In genomic region chr3:27213450-27213849, GRCh38 we compare ENCODE assay signal across 15 cellular contexts.
DNase-seq lines count a peak whose midpoint lies in the region; ATAC-seq, FAIRE-seq and TF ChIP-seq lines count a peak whose summit lies in the region.
"Had no signal": no experiment of that assay in that cellular context is flagged by ENCODE, and none has a peak within 500 bp of the region (broad histone marks: within the 10 kb centered on the region; RNA-seq: fewer than 3 reads in every experiment).

No MANE protein-coding gene starts in this region.

- no peak for TF ChIP-seq POLR2A in H54 (IDR thresholded peaks at IDR 0.05; ENCODE audit: low read depth, low read length)

- H3K4me3 Mint-ChIP-seq in stimulated activated naive B cell treated with anti-CD40 and anti-IgM and Interleukin-4, amounts not matched to agents 10 μg/mL and 1 μg/mL and 100 μg/mL, for 72 hours = no peak overlapping the region
- no peak overlapping the region for H3K4me3 Mint-ChIP-seq in activated CD8-positive, alpha-beta T cell treated with anti-CD3 and anti-CD28 coated beads, Interleukin-2, amount 10 ng/mL, durations not matched to agents 7 days and 5 days
- H3K4me3 Mint-ChIP-seq: CD4-positive, CD25-positive, alpha-beta regulatory T cell had no signal

- no peak overlapping the region for H3K9ac ChIP-seq in HUES64 (ENCODE audit: low read depth, low read length)
- H3K9ac ChIP-seq: BLaER1 treated with 17β-estradiol and CSF1 and Interleukin-3, amounts not matched to agents 10 nM and 100 nM had no signal

- H3K4me1 Mint-ChIP-seq in stimulated activated naive B cell treated with anti-CD40 and anti-IgM and Interleukin-4, amounts not matched to agents 10 μg/mL and 1 μg/mL and 100 μg/mL, for 72 hours = no peaks in the 10 kb centered on the region
- no peaks in the 10 kb centered on the region for H3K4me1 Mint-ChIP-seq in activated CD8-positive, alpha-beta T cell treated with anti-CD3 and anti-CD28 coated beads, Interleukin-2, amount 10 ng/mL, durations not matched to agents 7 days and 5 days (ENCODE audit: low read depth)
- H3K4me1 Mint-ChIP-seq: CD4-positive, CD25-positive, alpha-beta regulatory T cell had no signal

- H3K9me3 ChIP-seq in HUES64 (ENCODE audit: insufficient read depth, low read depth, low read length) = no peaks in the 10 kb centered on the region
- H3K9me3 ChIP-seq: BLaER1 treated with 17β-estradiol and CSF1 and Interleukin-3, amounts not matched to agents 10 nM and 100 nM had no signal

- no peaks in the 10 kb centered on the region for H3K36me3 ChIP-seq in HUES64 (ENCODE audit: insufficient read depth, low read length)

- no peaks in the 10 kb centered on the region for H3K27me3 Mint-ChIP-seq in stimulated activated naive B cell treated with anti-CD40 and anti-IgM and Interleukin-4, amounts not matched to agents 10 μg/mL and 1 μg/mL and 100 μg/mL, for 72 hours
- H3K27me3 Mint-ChIP-seq in activated CD8-positive, alpha-beta T cell treated with anti-CD3 and anti-CD28 coated beads, Interleukin-2, amount 10 ng/mL, durations not matched to agents 7 days and 5 days (ENCODE audit: low read depth) = no peaks in the 10 kb centered on the region
- H3K27me3 Mint-ChIP-seq: CD4-positive, CD25-positive, alpha-beta regulatory T cell had no signal

- POLR2A ChIA-PET in activated CD8-positive, alpha-beta T cell treated with anti-CD3 and anti-CD28 coated beads, Interleukin-2, amount 10 ng/mL, durations not matched to agents 7 days and 5 days (lab: Charles Lee) = no interaction called here

- H3K4me1 ChIP-seq in HUES64 (ENCODE audit: insufficient read depth, low read length) = peaks cover 19% of the 10 kb centered on the region; the same call in 1 of the 2 replicates

- CTCF ChIA-PET in activated CD8-positive, alpha-beta T cell treated with anti-CD3 and anti-CD28 coated beads, Interleukin-2, amount 10 ng/mL, durations not matched to agents 7 days and 5 days (lab: Charles Lee) = no interaction called here

- no peak overlapping the region for H3K27ac Mint-ChIP-seq in stimulated activated naive B cell treated with anti-CD40 and anti-IgM and Interleukin-4, amounts not matched to agents 10 μg/mL and 1 μg/mL and 100 μg/mL, for 72 hours
- no peak overlapping the region for H3K27ac Mint-ChIP-seq in activated CD8-positive, alpha-beta T cell treated with anti-CD3 and anti-CD28 coated beads, Interleukin-2, amount 10 ng/mL, durations not matched to agents 7 days and 5 days
- H3K27ac Mint-ChIP-seq: CD4-positive, CD25-positive, alpha-beta regulatory T cell had no signal

- no peaks in the 10 kb centered on the region for H3K36me3 Mint-ChIP-seq in stimulated activated naive B cell treated with anti-CD40 and anti-IgM and Interleukin-4, amounts not matched to agents 10 μg/mL and 1 μg/mL and 100 μg/mL, for 72 hours
- no peaks in the 10 kb centered on the region for H3K36me3 Mint-ChIP-seq in activated CD8-positive, alpha-beta T cell treated with anti-CD3 and anti-CD28 coated beads, Interleukin-2, amount 10 ng/mL, durations not matched to agents 7 days and 5 days (ENCODE audit: low read depth)
- H3K36me3 Mint-ChIP-seq: CD4-positive, CD25-positive, alpha-beta regulatory T cell had no signal

- no peaks in the 10 kb centered on the region for H3K27me3 ChIP-seq in HUES64 (ENCODE audit: insufficient read depth, low read length)
- H3K27me3 ChIP-seq: BLaER1 treated with 17β-estradiol and CSF1 and Interleukin-3, amounts not matched to agents 10 nM and 100 nM had no signal

- no peak for ATAC-seq in GM21447 (IDR thresholded peaks at IDR 0.05; ENCODE audit: unreplicated experiment)
- ATAC-seq in stimulated activated naive B cell treated with anti-CD40 and anti-IgM and Interleukin-4, amounts not matched to agents 10 μg/mL and 1 μg/mL and 100 μg/mL, for 72 hours (replicated peaks) = no peak
- ATAC-seq in activated CD8-positive, alpha-beta T cell treated with anti-CD3 and anti-CD28 coated beads, Interleukin-2, amount 10 ng/mL, durations not matched to agents 7 days and 5 days = no peak
- ATAC-seq: GM12878, K562 had no signal

- DNase-seq in H54 (ENCODE audit: insufficient read length, low spot score) = no peak
- DNase-seq in iPS DF 19.7 (ENCODE audit: low read depth, low spot score) = peak; percentile 70
- DNase-seq in NK-92 treated with Interleukin-12 subunit alpha and Interleukin-12 subunit beta, amount 100 ng/mL, for 24 hours (lab: John Stamatoyannopoulos, UW) = no peak
- no peak for DNase-seq in stimulated activated naive B cell treated with anti-CD40 and anti-IgM and Interleukin-4, amounts not matched to agents 10 μg/mL and 1 μg/mL and 100 μg/mL, for 72 hours
- no peak for DNase-seq in activated CD8-positive, alpha-beta T cell treated with anti-CD3 and anti-CD28 coated beads, Interleukin-2, amount 10 ng/mL, durations not matched to agents 7 days and 5 days
- DNase-seq: ACHN; Calu3; CD4-positive, CD25-positive, alpha-beta regulatory T cell; DMS 273 treated with DMSO at 0.1 percent for 48 hours; Karpas-422 had no signal

- peak overlapping the region; percentile 73 for H3K27ac ChIP-seq in HUES64 (ENCODE audit: low read depth, low read length)
- H3K27ac ChIP-seq: BLaER1 treated with 17β-estradiol and CSF1 and Interleukin-3, amounts not matched to agents 10 nM and 100 nM had no signal

- peak; percentile 6 for FAIRE-seq in H54 (lab: Jason Lieb, UNC)
- FAIRE-seq: GM12878, K562 had no signal

- 78% methylated on average over 5 of the region's 5 CpGs for whole genome bisulfite sequencing in HUES64

- peaks cover 0 to 2% of the 10 kb centered on the region in 2 donors for H3K9me3 Mint-ChIP-seq in stimulated activated naive B cell treated with anti-CD40 and anti-IgM and Interleukin-4, amounts not matched to agents 10 μg/mL and 1 μg/mL and 100 μg/mL, for 72 hours
- no peaks in the 10 kb centered on the region for H3K9me3 Mint-ChIP-seq in activated CD8-positive, alpha-beta T cell treated with anti-CD3 and anti-CD28 coated beads, Interleukin-2, amount 10 ng/mL, durations not matched to agents 7 days and 5 days (ENCODE audit: insufficient read depth)

- no peak overlapping the region for H3K4me3 ChIP-seq in HUES64 (ENCODE audit: low read length)
- H3K4me3 ChIP-seq: BLaER1 treated with 17β-estradiol and CSF1 and Interleukin-3, amounts not matched to agents 10 nM and 100 nM; GM12878; K562 had no signal
